Comparison of ENCODE assay signal across 15 cellular contexts in the genomic region with DNA sequence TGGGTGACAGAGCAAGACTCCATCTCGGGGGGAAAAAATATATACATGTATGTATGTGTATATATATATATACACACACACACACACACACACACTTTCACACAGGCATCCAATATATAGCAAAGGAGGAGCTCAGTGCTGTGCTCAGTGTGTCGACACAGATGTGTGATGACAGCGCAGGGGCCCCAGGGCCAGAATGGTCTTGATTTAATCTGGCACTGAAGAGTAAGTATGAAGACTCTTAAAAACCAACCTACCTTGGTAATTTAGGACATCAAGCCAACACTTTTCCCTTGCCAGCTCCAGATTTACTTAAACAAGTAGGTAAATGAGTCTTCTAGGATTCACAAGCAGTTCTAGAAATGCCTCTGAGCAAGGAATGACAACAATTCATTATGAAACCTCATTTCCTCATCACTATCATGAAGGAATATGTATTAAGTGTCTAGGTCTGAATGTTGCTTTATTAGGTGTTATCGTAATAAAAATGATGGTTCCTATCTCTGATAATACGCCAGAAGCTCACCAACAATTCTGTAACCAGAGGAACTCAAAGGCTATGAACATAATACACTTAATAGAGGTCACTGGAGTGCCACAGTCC.
"Had no signal": no experiment of that assay in that cellular context is flagged by ENCODE, and none has a peak within 500 bp of the region (broad histone marks: within the 10 kb centered on the region; RNA-seq: fewer than 3 reads in every experiment).

No MANE protein-coding gene starts in this region.

- H3K4me3 ChIP-seq: ascending aorta, gastrocnemius medialis, heart right ventricle, testis had no signal

- H3K36me3 Mint-ChIP-seq: natural killer cell had no signal

- H3K36me3 ChIP-seq: ascending aorta, gastrocnemius medialis had no signal

- H3K27me3 ChIP-seq: ascending aorta, gastrocnemius medialis, heart right ventricle, testis had no signal

- H3K9me3 Mint-ChIP-seq: activated naive CD8-positive, alpha-beta T cell treated with anti-CD3 and anti-CD28 coated beads, Interleukin-2, amount 50 U/mL, for 24 hours; natural killer cell had no signal

- H3K27ac ChIP-seq: ascending aorta, heart right ventricle, testis had no signal

- H3K27ac Mint-ChIP-seq: activated naive CD8-positive, alpha-beta T cell treated with anti-CD3 and anti-CD28 coated beads, Interleukin-2, amount 50 U/mL, for 24 hours; endodermal cell had no signal

- ATAC-seq: activated naive CD8-positive, alpha-beta T cell treated with anti-CD3 and anti-CD28 coated beads, Interleukin-2, amount 50 U/mL, for 24 hours; gastrocnemius medialis; heart right ventricle; natural killer cell; stimulated activated naive CD8-positive, alpha-beta T cell treated with anti-CD3 and anti-CD28 coated beads, Interleukin-15, amount 100 ng/mL, for 72 hours had no signal

- H3K27me3 Mint-ChIP-seq: activated naive CD8-positive, alpha-beta T cell treated with anti-CD3 and anti-CD28 coated beads, Interleukin-2, amount 50 U/mL, for 24 hours; stimulated activated naive CD8-positive, alpha-beta T cell treated with anti-CD3 and anti-CD28 coated beads, Interleukin-15, amount 100 ng/mL, for 72 hours had no signal

- H3K4me3 Mint-ChIP-seq: activated naive CD8-positive, alpha-beta T cell treated with anti-CD3 and anti-CD28 coated beads, Interleukin-2, amount 50 U/mL, for 24 hours; endodermal cell; natural killer cell; stimulated activated naive CD8-positive, alpha-beta T cell treated with anti-CD3 and anti-CD28 coated beads, Interleukin-15, amount 100 ng/mL, for 72 hours had no signal

- H3K9me3 ChIP-seq: ascending aorta, gastrocnemius medialis, testis had no signal

- DNase-seq: activated CD4-positive, alpha-beta T cell treated with anti-CD3 and anti-CD28 coated beads for 1 hour; activated CD4-positive, alpha-beta T cell treated with anti-CD3 and anti-CD28 coated beads, Interleukin-2, amount 50 U/mL, for 48 hours; activated naive CD4-positive, alpha-beta T cell; activated naive CD8-positive, alpha-beta T cell treated with anti-CD3 and anti-CD28 coated beads, Interleukin-2, amount 50 U/mL, for 24 hours; activated T-cell treated with anti-CD3 and anti-CD28 coated beads, Interleukin-2, amount 50 U/mL, for 1 hour; endodermal cell; gastrocnemius medialis; heart right ventricle; mammary epithelial cell; natural killer cell; stimulated activated CD4-positive, alpha-beta T cell treated with anti-CD3 and anti-CD28 coated beads, Interleukin-1b, Interleukin-23, amount 100 ng/mL, for 48 hours; stimulated activated naive CD8-positive, alpha-beta T cell treated with anti-CD3 and anti-CD28 coated beads, Interleukin-15, amount 100 ng/mL, for 72 hours; T1000; testis had no signal
